ENCODE assay signal across 1 cellular context in genomic region chr16:56662357-56663354, GRCh38.
TF ChIP-seq lines count a peak whose summit lies in the region.

No MANE protein-coding gene starts in this region.

TF ChIP-seq in HepG2, 621 proteins besides CTCF, POLR2A, EP300 and RAD21:
- TF ChIP-seq ZNF704 (CRISPR knock-in tag; IDR thresholded peaks at IDR 0.05; ENCODE audit: borderline replicate concordance) = no peak
- no peak for TF ChIP-seq JUNB (CRISPR knock-in tag; IDR thresholded peaks at IDR 0.05; ENCODE audit: borderline replicate concordance)
- TF ChIP-seq MAFG (CRISPR knock-in tag; IDR thresholded peaks at IDR 0.05) = no peak
- TF ChIP-seq ZNF33B (CRISPR knock-in tag; IDR thresholded peaks at IDR 0.05) = no peak
- no peak for TF ChIP-seq SCMH1 (CRISPR knock-in tag; IDR thresholded peaks at IDR 0.05; ENCODE audit: borderline replicate concordance)
- no peak for TF ChIP-seq CENPBD1 (CRISPR knock-in tag; IDR thresholded peaks at IDR 0.05; ENCODE audit: borderline replicate concordance, low read depth)
- TF ChIP-seq TBX3 (IDR thresholded peaks at IDR 0.05; ENCODE audit: borderline replicate concordance) = no peak
- TF ChIP-seq GPN1 (CRISPR knock-in tag; IDR thresholded peaks at IDR 0.05; ENCODE audit: borderline replicate concordance) = no peak
- no peak for TF ChIP-seq GATA4 (IDR thresholded peaks at IDR 0.05; ENCODE audit: borderline replicate concordance, low read depth)
- no peak for TF ChIP-seq MNT (IDR thresholded peaks at IDR 0.05)
- no peak for TF ChIP-seq ZSCAN25 (CRISPR knock-in tag; IDR thresholded peaks at IDR 0.05)
- no peak for TF ChIP-seq ARID3A (IDR thresholded peaks at IDR 0.05; ENCODE audit: low read depth, low read length)
- no peak for TF ChIP-seq ZNF468 (CRISPR knock-in tag; IDR thresholded peaks at IDR 0.05)
- no peak for TF ChIP-seq ZEB1 (IDR thresholded peaks at IDR 0.05; ENCODE audit: insufficient replicate concordance, low read depth)
- TF ChIP-seq PBX3 (CRISPR knock-in tag; IDR thresholded peaks at IDR 0.05; ENCODE audit: borderline replicate concordance) = no peak
